In genomic region chr20:35449855-35450254, GRCh38 we compare ENCODE assay signal across 3 cellular contexts. TPM values are rescaled to one million over a fixed set of nuclear protein-coding genes. Genes with fewer than 3 reads are reported as not detected.
"Had no signal": no experiment of that assay in that cellular context is flagged by ENCODE, and none has a peak within 500 bp of the region (broad histone marks: within the 10 kb centered on the region; RNA-seq: fewer than 3 reads in every experiment).

No MANE protein-coding gene starts in this region.

RNA-seq across cellular contexts. Expression of gene GDF5, which starts 11.8 kb away (rescaled TPM):
- total RNA-seq: GM23338, H1, H9 had no signal
- polyA plus RNA-seq: GM23338 had no signal
